15 cellular contexts compared by ENCODE assay signal in genomic region chr1:234582626-234583354, GRCh38. TPM values are rescaled to one million over a fixed set of nuclear protein-coding genes. Genes with fewer than 3 reads are reported as not detected.
DNase-seq lines count a peak whose midpoint lies in the region; ATAC-seq, FAIRE-seq and TF ChIP-seq lines count a peak whose summit lies in the region.
"Had no signal": no experiment of that assay in that cellular context is flagged by ENCODE, and none has a peak within 500 bp of the region (broad histone marks: within the 10 kb centered on the region; RNA-seq: fewer than 3 reads in every experiment).

No MANE protein-coding gene starts in this region.

- in situ Hi-C loops in brain microvascular endothelial cell (cut with HindIII; ENCODE audit: low pct_ligation_motif_present, low sequenced_read_pairs): loop anchor here (25.0 kb wide), 1 partner anchor 505 kb away; no protein-coding TSS in a partner anchor

- TF ChIP-seq CTCF in brain microvascular endothelial cell (IDR thresholded peaks at IDR 0.05; ENCODE audit: low read depth, low read length, missing control alignments): no peak
- no peak for TF ChIP-seq CTCF in glutamatergic neuron (IDR thresholded peaks at IDR 0.05; ENCODE audit: partially characterized antibody, unreplicated experiment)

- ATAC-seq in left ventricle myocardium superior: peak; percentile 70
- ATAC-seq in GM21381 (IDR thresholded peaks at IDR 0.05; ENCODE audit: unreplicated experiment): no peak

- no peak overlapping the region for H3K27ac Mint-ChIP-seq in glutamatergic neuron (ENCODE audit: unreplicated experiment)
- H3K27ac Mint-ChIP-seq: activated CD4-positive, alpha-beta memory T cell treated with anti-CD3 and anti-CD28 coated beads, Interleukin-2, amount 10 ng/mL, durations not matched to agents 7 days and 5 days; activated T-helper 2 cell treated with anti-CD3 and anti-CD28 coated beads, Interferon-gamma antibody, Interleukin-2, Interleukin-4, amounts not matched to agents 10 μg/mL and 5 μg/mL and 100 μg/mL, durations not matched to agents 14 hours and 24 hours and 36 hours had no signal

- H3K4me1 Mint-ChIP-seq in glutamatergic neuron (ENCODE audit: low read depth, unreplicated experiment): peaks cover 4% of the 10 kb centered on the region

- H3K4me1 ChIP-seq in rectal smooth muscle tissue (ENCODE audit: control insufficient read depth, insufficient read depth, low read length): peaks cover 48% of the 10 kb centered on the region

- H3K4me3 ChIP-seq in brain microvascular endothelial cell (ENCODE audit: low read depth, low read length) (no peak overlapping the region), rectal smooth muscle tissue (ENCODE audit: low read length) (no peak overlapping the region)

- DNase-seq in brain microvascular endothelial cell (peak; percentile 12), left ventricle myocardium superior (peak; percentile 49), glutamatergic neuron (no peak), dedifferentiated amniotic fluid mesenchymal stem cell (ENCODE audit: extremely low spot score) (no peak), HuH-7.5 (ENCODE audit: low spot score) (no peak)
- DNase-seq: effector CD8-positive, alpha-beta T cell; NCI-H1105 treated with DMSO at 0.1 percent for 48 hours; stimulated activated CD4-positive, alpha-beta T cell treated with anti-CD3 and anti-CD28 coated beads, Interleukin-4, amount 100 ng/mL, for 24 hours had no signal

- H3K27ac ChIP-seq in brain microvascular endothelial cell (no peak overlapping the region), rectal smooth muscle tissue (ENCODE audit: low read depth, low read length) (peak overlapping the region; percentile 94)

- H3K9me3 Mint-ChIP-seq in glutamatergic neuron (ENCODE audit: unreplicated experiment): peaks cover 2% of the 10 kb centered on the region
- H3K9me3 Mint-ChIP-seq: activated T-helper 2 cell treated with anti-CD3 and anti-CD28 coated beads, Interferon-gamma antibody, Interleukin-2, Interleukin-4, amounts not matched to agents 10 μg/mL and 5 μg/mL and 100 μg/mL, durations not matched to agents 14 hours and 24 hours and 36 hours had no signal

- no peaks in the 10 kb centered on the region for H3K36me3 Mint-ChIP-seq in glutamatergic neuron (ENCODE audit: unreplicated experiment)

- no peak overlapping the region for H3K9ac ChIP-seq in rectal smooth muscle tissue (ENCODE audit: low read length)

- no peaks in the 10 kb centered on the region for H3K27me3 ChIP-seq in brain microvascular endothelial cell (replicated peaks)
- H3K27me3 ChIP-seq in rectal smooth muscle tissue (ENCODE audit: control insufficient read depth, insufficient read depth, low read length): no peaks in the 10 kb centered on the region

- peak; percentile 52 for FAIRE-seq in A204.1 (lab: Jason Lieb, UNC)
- FAIRE-seq: frontal cortex, G401.6 had no signal

- intact Hi-C loops in left ventricle myocardium superior (cut with micrococcal nuclease): no loop called here

- H3K4me3 Mint-ChIP-seq in glutamatergic neuron (ENCODE audit: unreplicated experiment): no peak overlapping the region
- H3K4me3 Mint-ChIP-seq: activated CD4-positive, alpha-beta memory T cell treated with anti-CD3 and anti-CD28 coated beads, Interleukin-2, amount 10 ng/mL, durations not matched to agents 7 days and 5 days had no signal

- no peaks in the 10 kb centered on the region for H3K36me3 ChIP-seq in brain microvascular endothelial cell (replicated peaks)
- no peaks in the 10 kb centered on the region for H3K36me3 ChIP-seq in rectal smooth muscle tissue (ENCODE audit: control insufficient read depth, insufficient read depth, low read length)

- H3K27me3 Mint-ChIP-seq in glutamatergic neuron (ENCODE audit: unreplicated experiment): peaks cover 4% of the 10 kb centered on the region

RNA-seq across cellular contexts. Expression of gene IRF2BP2, which starts 27.2 kb away (rescaled TPM):
- 124 TPM for total RNA-seq in left ventricle myocardium superior
- 199 TPM for total RNA-seq in glutamatergic neuron (ENCODE audit: unreplicated experiment)

Comparison
In these comparisons a context has a peak if more than half of its experiments do, and no peak if none do; other contexts are left out.
1. DNase-seq: peak in brain microvascular endothelial cell (single experiment) and left ventricle myocardium superior (single experiment); none in glutamatergic neuron (single experiment), dedifferentiated amniotic fluid mesenchymal stem cell (single experiment) and HuH-7.5 (single experiment).